In genomic region chr1:24759492-24759891, GRCh38 we compare ENCODE assay signal across 3 cellular contexts.
TF ChIP-seq lines count a peak whose summit lies in the region.

No MANE protein-coding gene starts in this region.

TF ChIP-seq in IMR-90, 13 proteins besides CTCF, POLR2A, EP300 and RAD21:
- TF ChIP-seq CEBPB (IDR thresholded peaks at IDR 0.05; ENCODE audit: low read depth, low read length) (no peak), CHD1 (IDR thresholded peaks at IDR 0.05; ENCODE audit: low read depth, low read length) (no peak), RCOR1 (IDR thresholded peaks at IDR 0.05; ENCODE audit: insufficient replicate concordance, low read length) (no peak), FOS (IDR thresholded peaks at IDR 0.05; ENCODE audit: low read depth, low read length) (no peak), MAFK (IDR thresholded peaks at IDR 0.05; ENCODE audit: low read depth, low read length) (no peak), NFE2L2 (IDR thresholded peaks at IDR 0.05; ENCODE audit: low read depth, low read length) (no peak), SMC3 (IDR thresholded peaks at IDR 0.05; ENCODE audit: low read depth, low read length) (no peak), ELK1 (IDR thresholded peaks at IDR 0.05; ENCODE audit: borderline replicate concordance, low read depth, low read length) (no peak)
- TF ChIP-seq, protein P1, sequence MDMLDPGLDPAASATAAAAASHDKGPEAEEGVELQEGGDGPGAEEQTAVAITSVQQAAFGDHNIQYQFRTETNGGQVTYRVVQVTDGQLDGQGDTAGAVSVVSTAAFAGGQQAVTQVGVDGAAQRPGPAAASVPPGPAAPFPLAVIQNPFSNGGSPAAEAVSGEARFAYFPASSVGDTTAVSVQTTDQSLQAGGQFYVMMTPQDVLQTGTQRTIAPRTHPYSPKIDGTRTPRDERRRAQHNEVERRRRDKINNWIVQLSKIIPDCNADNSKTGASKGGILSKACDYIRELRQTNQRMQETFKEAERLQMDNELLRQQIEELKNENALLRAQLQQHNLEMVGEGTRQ (IDR thresholded peaks at IDR 0.05; ENCODE audit: low read depth, low read length): no peak

TF ChIP-seq in K562, 482 proteins besides CTCF, POLR2A, EP300 and RAD21:
- TF ChIP-seq MEF2D (tag; conservative IDR thresholded peaks at IDR 0.05; ENCODE audit: low read depth) (no peak), SIN3A (IDR thresholded peaks at IDR 0.05; ENCODE audit: borderline replicate concordance in 2 of 2, control insufficient read depth in 1 of 2, low read depth in 2 of 2, low read length in 2 of 2) (no peak), E2F3 (CRISPR knock-in tag; IDR thresholded peaks at IDR 0.05) (no peak), EGR1 (conservative IDR thresholded peaks at IDR 0.05) (peak; percentile 20; the same call in 1 of the 2 replicates), JUND (IDR thresholded peaks at IDR 0.05; ENCODE audit: borderline replicate concordance, low read depth, low read length) (peak; percentile 24; the same call in 1 of the 2 replicates), JUND (tag; IDR thresholded peaks at IDR 0.05; ENCODE audit: borderline replicate concordance, low read depth, low read length) (no peak), ZNF224 (CRISPR knock-in tag; IDR thresholded peaks at IDR 0.05) (no peak), FOSL1 (tag; conservative IDR thresholded peaks at IDR 0.05) (peak; percentile 70), TCFL5 (CRISPR knock-in tag; conservative IDR thresholded peaks at IDR 0.05) (no peak)

TF ChIP-seq in HepG2, 621 proteins besides CTCF, POLR2A, EP300 and RAD21:
- TF ChIP-seq ZMYM2 (CRISPR knock-in tag; IDR thresholded peaks at IDR 0.05) (0 out of 2 replicates have a peak, but pooled peaks have one; percentile 19), SMARCE1 (IDR thresholded peaks at IDR 0.05; ENCODE audit: borderline replicate concordance) (no peak)
